24 cellular contexts compared by ENCODE assay signal in genomic region chr9:130321539-130321938, GRCh38. TPM values are rescaled to one million over a fixed set of nuclear protein-coding genes. Genes with fewer than 3 reads are reported as not detected.
A peak's percentile ranks its signal among the peaks of the same experiment; 100 is the strongest.
DNase-seq lines count a peak whose midpoint lies in the region; ATAC-seq and TF ChIP-seq lines count a peak whose summit lies in the region.
"Had no signal": no experiment of that assay in that cellular context is flagged by ENCODE, and none has a peak within 500 bp of the region (broad histone marks: within the 10 kb centered on the region; RNA-seq: fewer than 3 reads in every experiment).

No MANE protein-coding gene starts in this region.

- H3K4me2 ChIP-seq in GM23338 (no peak overlapping the region), H9 (ENCODE audit: insufficient read depth, insufficient read length, low read length) (no peak overlapping the region)
- H3K4me2 ChIP-seq: PC-9 had no signal

- H3K4ac ChIP-seq in H9 (ENCODE audit: low read depth, low read length), result no peak overlapping the region

- H3K4me3 ChIP-seq in GM23338, result no peak overlapping the region
- no peak overlapping the region for H3K4me3 ChIP-seq in esophagus muscularis mucosa
- no peak overlapping the region for H3K4me3 ChIP-seq in rectal smooth muscle tissue (ENCODE audit: low read length)
- H3K4me3 ChIP-seq: PC-9 had no signal

- no peak for DNase-seq in GM23338 (ENCODE audit: low spot score)
- DNase-seq in H9, result no peak
- DNase-seq in esophagus muscularis mucosa (ENCODE audit: extremely low spot score), result no peak
- no peak for DNase-seq in mesothelial cell of epicardium (ENCODE audit: low spot score in 2 of 2, unreplicated experiment in 2 of 2)
- no peak for DNase-seq in glutamatergic neuron
- DNase-seq: C1 segment of cervical spinal cord; CD4-positive, alpha-beta memory T cell; COR-L47; DMS53; GOT3; NCI-H1092 treated with DMSO at 0.1 percent for 48 hours; NCI-H1436; NCI-H187; NCI-H2081 treated with DMSO at 0.1 percent for 48 hours; NCI-H524; NCI-H774; PC-9; RPMI8226; SHP77 had no signal

- no peak overlapping the region for H2BK15ac ChIP-seq in H9 (ENCODE audit: low read depth, low read length)

- H2AFZ ChIP-seq in GM23338 (no peak overlapping the region), H9 (ENCODE audit: low read length) (no peak overlapping the region)
- H2AFZ ChIP-seq: PC-9 had no signal

- H2BK5ac ChIP-seq in H9 (ENCODE audit: insufficient read length, low read length), result no peak overlapping the region

- H3K79me2 ChIP-seq in GM23338 (replicated peaks; ENCODE audit: insufficient read depth) (no peaks in the 10 kb centered on the region), H9 (ENCODE audit: insufficient read depth, low read length) (no peaks in the 10 kb centered on the region)

- H3K27ac Mint-ChIP-seq in GM23338, result no peak overlapping the region
- 0 out of 7 replicates have a peak overlapping the region, but pooled peaks of 2 of the 3 experiments have one; percentile 4 to 53 for H3K27ac Mint-ChIP-seq in H9
- H3K27ac Mint-ChIP-seq in mesothelial cell of epicardium, result no peak overlapping the region
- no peak overlapping the region for H3K27ac Mint-ChIP-seq in glutamatergic neuron (ENCODE audit: unreplicated experiment)
- H3K27ac Mint-ChIP-seq: CD4-positive, alpha-beta memory T cell had no signal

- no peak overlapping the region for H2BK20ac ChIP-seq in H9 (ENCODE audit: low read depth, low read length, poor library complexity, severe bottlenecking)

- no peak overlapping the region for H3K4me3 Mint-ChIP-seq in GM23338
- no peak overlapping the region for H3K4me3 Mint-ChIP-seq in H9
- H3K4me3 Mint-ChIP-seq in mesothelial cell of epicardium, result no peak overlapping the region
- H3K4me3 Mint-ChIP-seq in glutamatergic neuron (ENCODE audit: unreplicated experiment), result no peak overlapping the region
- H3K4me3 Mint-ChIP-seq: CD4-positive, alpha-beta memory T cell had no signal

- H3K9me3 Mint-ChIP-seq in GM23338 (no peaks in the 10 kb centered on the region; the same call in 2 of the 3 replicates), H9 (no peaks in the 10 kb centered on the region), mesothelial cell of epicardium (no peaks in the 10 kb centered on the region), glutamatergic neuron (ENCODE audit: unreplicated experiment) (peaks cover 2% of the 10 kb centered on the region)

- H3K36me3 ChIP-seq in GM23338 (ENCODE audit: insufficient read depth), result no peaks in the 10 kb centered on the region
- peaks cover 0 to 11% (median 0%) of the 10 kb centered on the region in 4 donors for H3K36me3 ChIP-seq in esophagus muscularis mucosa
- H3K36me3 ChIP-seq in rectal smooth muscle tissue (ENCODE audit: control insufficient read depth, insufficient read depth, low read length), result peaks cover 3% of the 10 kb centered on the region

- H4K20me1 ChIP-seq in GM23338 (replicated peaks; ENCODE audit: insufficient read depth), result no peaks in the 10 kb centered on the region
- no peaks in the 10 kb centered on the region for H4K20me1 ChIP-seq in H9 (ENCODE audit: control insufficient read depth, insufficient read depth, insufficient read length)

- H3K27me3 ChIP-seq in GM23338 (ENCODE audit: insufficient read depth), result no peaks in the 10 kb centered on the region
- no peaks in the 10 kb centered on the region for H3K27me3 ChIP-seq in H9 (ENCODE audit: insufficient read depth, low read length)
- no peaks in the 10 kb centered on the region for H3K27me3 ChIP-seq in esophagus muscularis mucosa
- H3K27me3 ChIP-seq in rectal smooth muscle tissue (ENCODE audit: control insufficient read depth, insufficient read depth, low read length), result no peaks in the 10 kb centered on the region

- no peak overlapping the region for H2AK5ac ChIP-seq in H9 (ENCODE audit: insufficient read length, low read length)

- H3K4me1 ChIP-seq in GM23338 (ENCODE audit: insufficient read depth) (no peaks in the 10 kb centered on the region), H9 (ENCODE audit: insufficient read depth, low read length) (no peaks in the 10 kb centered on the region), esophagus muscularis mucosa (peaks cover 4 to 68% (median 61%) of the 10 kb centered on the region in 4 donors), rectal smooth muscle tissue (ENCODE audit: control insufficient read depth, insufficient read depth, low read length) (peaks cover 21% of the 10 kb centered on the region)

- no peak overlapping the region for H3K18ac ChIP-seq in H9 (ENCODE audit: insufficient read length, low read depth, low read length)

- H3K14ac ChIP-seq in H9 (ENCODE audit: insufficient read depth, low read length), result no peak overlapping the region

- H3K36me3 Mint-ChIP-seq in GM23338 (ENCODE audit: low read depth) (peaks cover 3% of the 10 kb centered on the region; the same call in 2 of the 3 replicates), H9 (ENCODE audit: insufficient read depth in 1 of 3, low read depth in 3 of 3) (peaks cover 0 to 21% (median 8%) of the 10 kb centered on the region in 3 experiments; a peak in 6 of 7 replicates), mesothelial cell of epicardium (no peaks in the 10 kb centered on the region), glutamatergic neuron (ENCODE audit: unreplicated experiment) (no peaks in the 10 kb centered on the region)
- H3K36me3 Mint-ChIP-seq: CD4-positive, alpha-beta memory T cell had no signal

- H3K27me3 Mint-ChIP-seq in GM23338 (ENCODE audit: insufficient read depth, low read depth, poor library complexity), result peaks cover 14% of the 10 kb centered on the region
- H3K27me3 Mint-ChIP-seq in H9 (ENCODE audit: low read depth), result peaks cover 2% of the 10 kb centered on the region; the same call in 1 of the 2 replicates
- H3K27me3 Mint-ChIP-seq in mesothelial cell of epicardium (ENCODE audit: low read depth), result peaks cover 25% of the 10 kb centered on the region
- H3K27me3 Mint-ChIP-seq in glutamatergic neuron (ENCODE audit: unreplicated experiment), result peaks cover 12% of the 10 kb centered on the region

- H3K23ac ChIP-seq in H9 (ENCODE audit: insufficient read length, low read depth, low read length), result no peak overlapping the region

- H3K56ac ChIP-seq in H9 (ENCODE audit: insufficient read length, low read depth, low read length), result no peak overlapping the region

- H3K27ac ChIP-seq in GM23338 (ENCODE audit: low read depth) (no peak overlapping the region), H9 (ENCODE audit: insufficient read length, low read depth, low read length) (no peak overlapping the region), esophagus muscularis mucosa (replicated peaks in 1 of 4) (peak overlapping the region; percentile 70 to 76 (median 72)), rectal smooth muscle tissue (ENCODE audit: low read depth, low read length) (peak overlapping the region; percentile 50)
- H3K27ac ChIP-seq: HL-60, PC-9 had no signal

- H3K4me1 Mint-ChIP-seq in GM23338 (peaks cover 21% of the 10 kb centered on the region), H9 (peaks cover 11 to 33% of the 10 kb centered on the region in 2 experiments), mesothelial cell of epicardium (peaks cover 13% of the 10 kb centered on the region), glutamatergic neuron (ENCODE audit: low read depth, unreplicated experiment) (peaks cover 42% of the 10 kb centered on the region)
- H3K4me1 Mint-ChIP-seq: CD4-positive, alpha-beta memory T cell had no signal

- H3K9me2 ChIP-seq in GM23338 (ENCODE audit: insufficient read depth), result no peaks in the 10 kb centered on the region

- intact Hi-C loops in esophagus muscularis mucosa (cut with DNase I), result no loop called here

- no peak overlapping the region for H3K9ac ChIP-seq in H9 (ENCODE audit: extremely low read depth, insufficient read length, low read length)
- H3K9ac ChIP-seq in rectal smooth muscle tissue (ENCODE audit: low read length), result no peak overlapping the region

- ATAC-seq in GM23338, result peak; percentile 23
- ATAC-seq in HG03432 (IDR thresholded peaks at IDR 0.05; ENCODE audit: unreplicated experiment), result no peak

- H3K23me2 ChIP-seq in H9 (ENCODE audit: insufficient read length, low read depth, low read length, poor library complexity, severe bottlenecking), result no peaks in the 10 kb centered on the region

- H3K9me3 ChIP-seq in H9 (ENCODE audit: control insufficient read depth, low read depth, low read length) (no peaks in the 10 kb centered on the region), esophagus muscularis mucosa (no peaks in the 10 kb centered on the region)

- TF ChIP-seq CTCF in GM23338 (conservative IDR thresholded peaks at IDR 0.05; ENCODE audit: low read depth in 2 of 2) (no peak), H9 (conservative IDR thresholded peaks at IDR 0.05) (no peak), esophagus muscularis mucosa (IDR thresholded peaks at IDR 0.05) (no peak), mesothelial cell of epicardium (IDR thresholded peaks at IDR 0.05; ENCODE audit: unreplicated experiment) (no peak), glutamatergic neuron (IDR thresholded peaks at IDR 0.05; ENCODE audit: partially characterized antibody, unreplicated experiment) (no peak)

- no CpG with 5 or more reads among the region's 14 CpGs for WGBS in H9 (ENCODE audit: extremely low coverage, insufficient read length, low lambda C conversion rate)
- WGBS in esophagus muscularis mucosa, result 87% methylated on average over 13 of the region's 14 CpGs

- no peak overlapping the region for H4K8ac ChIP-seq in H9 (replicated peaks; ENCODE audit: insufficient read length, low read depth, low read length)

- TF ChIP-seq EP300 in esophagus muscularis mucosa (IDR thresholded peaks at IDR 0.05), result no peak

- no peak for TF ChIP-seq POLR2A in esophagus muscularis mucosa (IDR thresholded peaks at IDR 0.05; ENCODE audit: low read depth)

- H2BK12ac ChIP-seq in H9 (ENCODE audit: insufficient read length, low read depth, low read length), result no peak overlapping the region

- no peak overlapping the region for H4K91ac ChIP-seq in H9 (ENCODE audit: insufficient read length, low read depth, low read length)

- no peaks in the 10 kb centered on the region for H3K79me1 ChIP-seq in H9 (ENCODE audit: insufficient read depth, low read depth, low read length, poor library complexity, severe bottlenecking)

- H3F3A ChIP-seq in GM23338 (replicated peaks; ENCODE audit: low read depth), result no peaks in the 10 kb centered on the region

- no peak overlapping the region for H2BK120ac ChIP-seq in H9 (ENCODE audit: low read depth, low read length, poor library complexity, severe bottlenecking)

- H4K5ac ChIP-seq in H9 (ENCODE audit: insufficient read length, low read depth, low read length), result no peak overlapping the region

- H3T11ph ChIP-seq in H9 (ENCODE audit: low read length), result no peak overlapping the region

TF ChIP-seq in GM23338, 12 proteins besides CTCF, POLR2A, EP300 and RAD21:
- TF ChIP-seq POLR2AphosphoS5 (IDR thresholded peaks at IDR 0.05; ENCODE audit: low read depth) (no peak), EZH2 (IDR thresholded peaks at IDR 0.05; ENCODE audit: low read depth, unreplicated experiment) (no peak), ZNF331 (CRISPR knock-in tag; IDR thresholded peaks at IDR 0.05; ENCODE audit: low read depth) (no peak), ZNF114 (CRISPR knock-in tag; IDR thresholded peaks at IDR 0.05) (no peak)
TF ChIP-seq in GM23338: peak in this region for 0.

RNA-seq across cellular contexts. Expression of gene HMCN2, which starts 56.0 kb away (rescaled TPM):
- total RNA-seq in GM23338 (2014; rRNA removed; shearing (Covaris generic)), result 2.6 and 4.7 TPM in 2 replicates
- polyA plus RNA-seq in GM23338 (2016; fragmentation: Nextera tagmentation; extraction: Ambion mirVana), result 1.3 and 2.1 TPM in 2 replicates
- total RNA-seq in H9 (2021) (6.7 and 8.6 TPM in 2 replicates), esophagus muscularis mucosa (10 to 100 TPM in 3 of 4 donors, 1 to 10 TPM in 1; 9.1 to 38.6 (median 12.5) TPM), mesothelial cell of epicardium (5.8 to 6.5 TPM (median 6.0 TPM) in 3 replicates), glutamatergic neuron (ENCODE audit: unreplicated experiment) (9.3 TPM)
- total RNA-seq: CD4-positive, alpha-beta memory T cell; M059J; SK-MEL-5 had no signal
- polyA plus RNA-seq: CD4-positive, alpha-beta memory T cell had no signal

Comparison
In these comparisons a context has a peak if more than half of its experiments do, and no peak if none do; other contexts are left out.
1. H3K27ac ChIP-seq: peak in esophagus muscularis mucosa (4 of 4) and rectal smooth muscle tissue (single experiment); none in GM23338 (single experiment) and H9 (single experiment).
2. H3K27ac Mint-ChIP-seq: peak in H9 (2 of 3); none in GM23338 (single experiment), mesothelial cell of epicardium (single experiment) and glutamatergic neuron (single experiment).